26 cellular contexts compared by ENCODE assay signal in genomic region chr7:11247545-11247944, GRCh38.
"Had no signal": no experiment of that assay in that cellular context is flagged by ENCODE, and none has a peak within 500 bp of the region (broad histone marks: within the 10 kb centered on the region; RNA-seq: fewer than 3 reads in every experiment).

No MANE protein-coding gene starts in this region.

- H3K27me3 ChIP-seq: stomach, suprapubic skin, testis, thyroid gland, tibial artery, tibial nerve, transverse colon, upper lobe of left lung, upper lobe of right lung, vagina had no signal

- H3K36me3 ChIP-seq: stomach, suprapubic skin, thoracic aorta, thyroid gland, tibial artery, tibial nerve, transverse colon, upper lobe of left lung, upper lobe of right lung, uterus, vagina had no signal

- H3K27ac ChIP-seq: stomach, suprapubic skin, testis, thoracic aorta, thyroid gland, tibial artery, tibial nerve, transverse colon, upper lobe of left lung, upper lobe of right lung, uterus, vagina had no signal

- H3K4me3 ChIP-seq: stomach, suprapubic skin, testis, thoracic aorta, thyroid gland, tibial artery, tibial nerve, transverse colon, upper lobe of left lung, upper lobe of right lung, uterus, vagina had no signal

- H3K4me1 ChIP-seq: stomach, suprapubic skin, testis, thyroid gland, tibial artery, tibial nerve, upper lobe of left lung, upper lobe of right lung, uterus, vagina had no signal

- ATAC-seq: stimulated activated effector memory CD8-positive, alpha-beta T cell treated with anti-CD3 and anti-CD28 coated beads, Interleukin-12 subunit alpha, Interleukin-12 subunit beta, amount 100 ng/mL, for 72 hours; stimulated activated memory B cell treated with anti-CD40 and anti-IgM and Interleukin-4, amounts not matched to agents 10 μg/mL and 1 μg/mL and 100 μg/mL, for 72 hours; stimulated activated naive CD8-positive, alpha-beta T cell treated with anti-CD3 and anti-CD28 coated beads, Interleukin-15, amount 100 ng/mL, for 72 hours; stimulated activated naive CD8-positive, alpha-beta T cell treated with anti-CD3 and anti-CD28 coated beads, Interleukin-15, Interleukin-2, amounts not matched to agents 100 U/mL and 50 U/mL, for 24 hours had no signal

- DNase-seq: stimulated activated CD4-positive, alpha-beta T cell treated with anti-CD3 and anti-CD28 coated beads, Interleukin-2, amount 100 ng/mL, for 48 hours; stimulated activated CD4-positive, alpha-beta T cell treated with anti-CD3 and anti-CD28 coated beads, Interleukin-4, amount 100 ng/mL, for 1 hour; stimulated activated CD4-positive, alpha-beta T cell treated with anti-CD3 and anti-CD28 coated beads, Interleukin-4, amount 100 ng/mL, for 24 hours; stimulated activated CD4-positive, alpha-beta T cell treated with anti-CD3 and anti-CD28 coated beads, Interleukin-4, amount 100 ng/mL, for 4 hours; stimulated activated CD8-positive, alpha-beta memory T cell treated with anti-CD3 and anti-CD28 coated beads, Interleukin-4, amount 100 ng/mL, for 48 hours; stimulated activated naive B cell treated with anti-CD40 and anti-IgM and Interleukin-4, amounts not matched to agents 10 μg/mL and 1 μg/mL and 100 μg/mL, for 72 hours; stimulated activated naive CD4-positive, alpha-beta T cell; stimulated activated naive CD4-positive, alpha-beta T cell treated with Interleukin-2 at 50 U/mL for 16 hours; stimulated activated naive CD8-positive, alpha-beta T cell treated with anti-CD3 and anti-CD28 coated beads, Interleukin-15, amount 100 ng/mL, for 72 hours; stimulated activated naive CD8-positive, alpha-beta T cell treated with anti-CD3 and anti-CD28 coated beads, Interleukin-15, Interleukin-2, amounts not matched to agents 100 U/mL and 50 U/mL, for 24 hours; stomach; substantia nigra; testis; thyroid gland; tibial artery; transverse colon; trophoblast cell; upper lobe of right lung; uterus had no signal

- H3K9me3 ChIP-seq: stomach, suprapubic skin, testis, thoracic aorta, thyroid gland, tibial artery, tibial nerve, transverse colon, upper lobe of left lung, upper lobe of right lung, uterus, vagina had no signal
